1 cellular context compared by ENCODE assay signal in genomic region chr3:62229201-62229600, GRCh38.
TF ChIP-seq lines count a peak whose summit lies in the region.

No MANE protein-coding gene starts in this region.

TF ChIP-seq in neural cell, 6 proteins besides CTCF, POLR2A, EP300 and RAD21:
- no peak for TF ChIP-seq SMC3 (conservative IDR thresholded peaks at IDR 0.05; ENCODE audit: poor library complexity)
- peak; percentile 27 for TF ChIP-seq MXI1 (conservative IDR thresholded peaks at IDR 0.05; ENCODE audit: poor library complexity, severe bottlenecking)
